8 cellular contexts compared by ENCODE assay signal in genomic region chr10:9331583-9332008, GRCh38.
A peak's percentile ranks its signal among the peaks of the same experiment; 100 is the strongest.
DNase-seq lines count a peak whose midpoint lies in the region; ATAC-seq, FAIRE-seq and TF ChIP-seq lines count a peak whose summit lies in the region.

No MANE protein-coding gene starts in this region.

- DNase-seq in NCI-H2227 (lab: John Stamatoyannopoulos, UW; ENCODE audit: unreplicated experiment): peak; percentile 1
- DNase-seq in NCI-H2227 treated with DMSO at 0.1 percent for 48 hours (lab: John Stamatoyannopoulos, UW): no peak
- peak; percentile 19 for DNase-seq in H54 (ENCODE audit: insufficient read length, low spot score)
- DNase-seq in NCI-H146 treated with DMSO at 0.1 percent for 48 hours (lab: John Stamatoyannopoulos, UW; ENCODE audit: unreplicated experiment): peak; percentile 56
- no peak for DNase-seq in GM12878 (ENCODE audit: low read depth, low spot score)
- peak; percentile 16 to 45 (median 25) for DNase-seq in immature natural killer cell
- no peak for DNase-seq in thoracic aorta (ENCODE audit: low spot score)
- DNase-seq in activated CD4-positive, alpha-beta memory T cell treated with anti-CD3 and anti-CD28 coated beads for 36 hours: no peak

- TF ChIP-seq EP300 in GM12878 (IDR thresholded peaks at IDR 0.05; ENCODE audit: borderline replicate concordance in 1 of 2, control insufficient read depth in 1 of 2, low read depth in 2 of 2, low read length in 2 of 2): no peak

- H3K4me2 ChIP-seq in GM12878 (ENCODE audit: control insufficient read depth, insufficient read depth): no peak overlapping the region

- SMC1A ChIA-PET in GM12878 (lab: Charles Lee; ENCODE audit: uncharacterized antibody, unreplicated experiment): interaction anchor here (0.8 to 1.8 kb wide), 2 partner anchors 9 to 19 kb away, joined by 3 to 4 read pairs; no protein-coding TSS in a partner anchor

- H3K9me3 ChIP-seq in GM12878 (replicated peaks; ENCODE audit: control insufficient read depth, insufficient read depth, low read length) (no peaks in the 10 kb centered on the region), thoracic aorta (no peaks in the 10 kb centered on the region)

- H4K20me1 ChIP-seq in GM12878 (ENCODE audit: control insufficient read depth, insufficient read depth): no peaks in the 10 kb centered on the region

- TF ChIP-seq CTCF in GM12878 (IDR thresholded peaks at IDR 0.05 in 2 of 3, conservative IDR thresholded peaks at IDR 0.05 in 1 of 3; ENCODE audit: control insufficient read depth in 2 of 3, extremely low read depth in 1 of 3, insufficient read depth in 1 of 3, low read depth in 3 of 3, low read length in 3 of 3): peak; percentile 59 to 78 (median 66)
- peak; percentile 74 for TF ChIP-seq CTCF in thoracic aorta (IDR thresholded peaks at IDR 0.05)

- no peaks in the 10 kb centered on the region for H3K4me1 Mint-ChIP-seq in immature natural killer cell
- H3K4me1 Mint-ChIP-seq in activated CD4-positive, alpha-beta memory T cell treated with anti-CD3 and anti-CD28 coated beads for 36 hours (ENCODE audit: low read depth): no peaks in the 10 kb centered on the region

- no peaks in the 10 kb centered on the region for H3K36me3 Mint-ChIP-seq in immature natural killer cell
- H3K36me3 Mint-ChIP-seq in activated CD4-positive, alpha-beta memory T cell treated with anti-CD3 and anti-CD28 coated beads for 36 hours: no peaks in the 10 kb centered on the region

- H3K9ac ChIP-seq in GM12878 (ENCODE audit: control insufficient read depth, insufficient read depth, low read length): no peak overlapping the region

- peak; percentile 76 for FAIRE-seq in H54 (lab: Jason Lieb, UNC)
- FAIRE-seq in GM12878 (lab: Jason Lieb, UNC): no peak

- H3K4me1 ChIP-seq in GM12878 (ENCODE audit: control insufficient read depth, insufficient read depth, low read length): no peaks in the 10 kb centered on the region
- H3K4me1 ChIP-seq in thoracic aorta (ENCODE audit: control insufficient read depth in 1 of 2, low read depth in 2 of 2): no peaks in the 10 kb centered on the region

- POLR2A ChIA-PET in GM12878 (lab: Charles Lee): no interaction called here
- POLR2A ChIA-PET in activated CD4-positive, alpha-beta memory T cell treated with anti-CD3 and anti-CD28 coated beads for 36 hours (lab: Charles Lee): no interaction called here

- in situ Hi-C loops in GM12878 (cut with MboI): loop anchor here (5.0 to 25.0 kb wide), 2 partner anchors 1346 to 1706 kb away; no protein-coding TSS in a partner anchor

- RAD21 ChIA-PET in GM12878 (lab: Charles Lee; ENCODE audit: unreplicated experiment): interaction anchor here (0.6 kb wide), 2 partner anchors 94 to 440 kb away, joined by 3 read pairs; no protein-coding TSS in a partner anchor

- H2AFZ ChIP-seq in GM12878 (ENCODE audit: control insufficient read depth, low read depth, low read length): no peak overlapping the region

- intact Hi-C loops in GM12878 (cut with micrococcal nuclease; ENCODE audit: unreplicated experiment): loop anchor here (1.0 to 10.0 kb wide), 2 partner anchors 1346 to 1703 kb away; no protein-coding TSS in a partner anchor
- intact Hi-C loops in activated CD4-positive, alpha-beta memory T cell treated with anti-CD3 and anti-CD28 coated beads for 36 hours (cut with micrococcal nuclease): no loop called here

- H3K27ac Mint-ChIP-seq in immature natural killer cell: no peak overlapping the region
- no peak overlapping the region for H3K27ac Mint-ChIP-seq in activated CD4-positive, alpha-beta memory T cell treated with anti-CD3 and anti-CD28 coated beads for 36 hours

- no peaks in the 10 kb centered on the region for H3K9me3 Mint-ChIP-seq in immature natural killer cell
- H3K9me3 Mint-ChIP-seq in activated CD4-positive, alpha-beta memory T cell treated with anti-CD3 and anti-CD28 coated beads for 36 hours: no peaks in the 10 kb centered on the region

- peak; percentile 79 for ATAC-seq in GM12878
- ATAC-seq in thoracic aorta (ENCODE audit: insufficient number of reproducible peaks, low FRiP score, low read depth): no peak

- CTCF ChIA-PET in GM12878 (lab: Yijun Ruan, JAX): interaction anchor here (0.6 to 3.1 kb wide), 9 partner anchors 9 to 1397 kb away, joined by 3 to 17 read pairs (median 3); no protein-coding TSS in a partner anchor
- CTCF ChIA-PET in activated CD4-positive, alpha-beta memory T cell treated with anti-CD3 and anti-CD28 coated beads for 36 hours (lab: Charles Lee): interaction anchor here (0.9 to 2.4 kb wide), 4 partner anchors 9 to 17 kb away, joined by 3 to 10 read pairs (median 3); no protein-coding TSS in a partner anchor

- no peak overlapping the region for H3K4me3 Mint-ChIP-seq in immature natural killer cell
- H3K4me3 Mint-ChIP-seq in activated CD4-positive, alpha-beta memory T cell treated with anti-CD3 and anti-CD28 coated beads for 36 hours: no peak overlapping the region

- H3K27me3 ChIP-seq in GM12878 (replicated peaks in 1 of 2; ENCODE audit: control insufficient read depth in 2 of 2, insufficient read depth in 2 of 2, low read length in 1 of 2) (no peaks in the 10 kb centered on the region), thoracic aorta (replicated peaks; ENCODE audit: insufficient read depth) (no peaks in the 10 kb centered on the region)

- peak; percentile 78 for TF ChIP-seq RAD21 in GM12878 (IDR thresholded peaks at IDR 0.05; ENCODE audit: insufficient read depth, low read depth, low read length)

- H3K27ac ChIP-seq in GM12878 (ENCODE audit: control insufficient read depth, insufficient read depth) (no peak overlapping the region), thoracic aorta (no peak overlapping the region)

- H3K27me3 Mint-ChIP-seq in immature natural killer cell (ENCODE audit: low read depth in 3 of 3): peaks cover 0 to 2% (median 2%) of the 10 kb centered on the region in 3 donors
- H3K27me3 Mint-ChIP-seq in activated CD4-positive, alpha-beta memory T cell treated with anti-CD3 and anti-CD28 coated beads for 36 hours: peaks cover 4% of the 10 kb centered on the region

- no TSS peak for BruUV-seq in GM12878 (replicated peaks; lab: Mats Ljungman, UMichigan)

- H3K79me2 ChIP-seq in GM12878 (ENCODE audit: control insufficient read depth, insufficient read depth, low read length): no peaks in the 10 kb centered on the region

- H3K36me3 ChIP-seq in GM12878 (ENCODE audit: control insufficient read depth in 2 of 2, insufficient read depth in 2 of 2, low read length in 1 of 2) (no peaks in the 10 kb centered on the region), thoracic aorta (no peaks in the 10 kb centered on the region)

- 17% methylated on average over 3 of the region's 3 CpGs for WGBS in GM12878 (ENCODE audit: insufficient coverage, insufficient replicate concordance, low lambda C conversion rate, missing lambda C conversion rate)

- H3K4me3 ChIP-seq in GM12878 (no peak overlapping the region), thoracic aorta (no peak overlapping the region)

- no peak for TF ChIP-seq POLR2A in H54 (IDR thresholded peaks at IDR 0.05; ENCODE audit: low read depth, low read length)
- no peak for TF ChIP-seq POLR2A in GM12878 (IDR thresholded peaks at IDR 0.05; ENCODE audit: low read depth, low read length)

TF ChIP-seq in GM12878, 131 proteins besides CTCF, POLR2A, EP300 and RAD21 (continues in another document):
- TF ChIP-seq MEF2A (IDR thresholded peaks at IDR 0.05; ENCODE audit: insufficient read depth, low read depth, low read length): peak; percentile 98
- no peak for TF ChIP-seq NR2C2 (IDR thresholded peaks at IDR 0.05; ENCODE audit: borderline replicate concordance, control insufficient read depth, insufficient read length, low read depth)
- peak; percentile 77 for TF ChIP-seq MEF2B (IDR thresholded peaks at IDR 0.05; ENCODE audit: partially characterized antibody, poor library complexity, severe bottlenecking)
- TF ChIP-seq SKIL (IDR thresholded peaks at IDR 0.05; ENCODE audit: low read depth, poor library complexity, severe bottlenecking): no peak
- no peak for TF ChIP-seq JUNB (IDR thresholded peaks at IDR 0.05)
- peak; percentile 52; the same call in 1 of the 2 replicates for TF ChIP-seq SMC3 (IDR thresholded peaks at IDR 0.05; ENCODE audit: borderline replicate concordance, low read length)
- peak; percentile 76 for TF ChIP-seq ZNF24 (IDR thresholded peaks at IDR 0.05)

Comparison
In these comparisons a context has a peak if more than half of its experiments do, and no peak if none do; other contexts are left out.
1. DNase-seq: peak in NCI-H2227 (single experiment), H54 (single experiment), NCI-H146 treated with DMSO at 0.1 percent for 48 hours (single experiment) and immature natural killer cell (3 of 3); none in NCI-H2227 treated with DMSO at 0.1 percent for 48 hours (single experiment), GM12878 (single experiment), thoracic aorta (single experiment) and activated CD4-positive, alpha-beta memory T cell treated with anti-CD3 and anti-CD28 coated beads for 36 hours (single experiment).